8 cellular contexts compared by ENCODE assay signal in the genomic region with DNA sequence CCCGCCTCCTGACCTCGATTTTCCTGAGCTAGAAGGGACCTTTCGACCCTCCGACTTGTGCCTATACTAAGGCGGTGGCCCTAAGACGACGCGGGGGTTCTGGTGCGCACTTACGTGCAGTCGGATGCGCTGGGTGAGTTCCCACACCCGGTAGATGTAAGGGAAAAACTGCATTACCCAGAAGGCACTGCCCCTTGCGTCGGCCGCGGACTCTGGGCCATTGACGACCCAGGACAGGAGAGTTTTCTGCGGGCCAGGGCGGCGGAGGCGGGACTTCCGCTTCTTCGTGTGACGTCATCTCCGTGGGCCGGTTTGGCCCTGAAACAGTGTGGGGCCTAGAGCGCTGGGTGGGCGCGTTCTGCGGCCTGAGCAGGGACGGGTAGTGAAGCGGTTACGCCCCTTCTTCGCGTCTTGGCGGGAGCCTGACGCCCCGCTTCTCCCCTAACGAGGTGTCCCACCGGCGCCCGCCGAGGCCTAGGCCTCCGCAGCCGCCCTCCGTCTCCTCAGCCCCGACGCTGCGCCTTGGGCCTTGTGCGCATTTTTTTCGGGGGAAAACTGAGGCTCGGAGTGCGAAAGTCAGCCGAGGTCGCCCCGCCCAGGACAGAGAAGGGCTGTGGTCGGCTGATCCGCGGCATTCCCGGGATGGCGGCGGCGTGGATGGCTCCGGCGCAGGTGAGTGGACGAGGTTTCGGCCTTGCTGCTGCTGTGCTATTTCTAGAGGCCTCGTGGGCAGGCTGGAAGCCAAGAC. TPM values are rescaled to one million over a fixed set of nuclear protein-coding genes. Genes with fewer than 3 reads are reported as not detected.
DNase-seq lines count a peak whose midpoint lies in the region; ATAC-seq, FAIRE-seq and TF ChIP-seq lines count a peak whose summit lies in the region.

A gene (plus strand): TSS at position 321 of the 748 bp plus-strand sequence. CDS start 322 bp downstream, at position 643.

- TF ChIP-seq CTCF in Caco-2 (IDR thresholded peaks at IDR 0.05; ENCODE audit: insufficient read depth in 1 of 2, low read depth in 1 of 2, low read length in 1 of 2, severe bottlenecking in 1 of 2, unreplicated experiment in 1 of 2): no peak

- CTCF ChIA-PET in Caco-2 (lab: Charles Lee): no interaction called here

- TSS peak; percentile 43 for BruUV-seq in Caco-2 (replicated peaks; lab: Mats Ljungman, UMichigan)

- POLR2A ChIA-PET in Caco-2 (lab: Charles Lee): interaction anchor here (0.7 kb wide), 1 partner anchor 1139 kb away, joined by 4 read pairs; a partner anchor contains a TSS

- H3K4me1 ChIP-seq in Caco-2: no peaks in the 10 kb centered on the region; the same call in none of the 2 replicates

- FAIRE-seq in HTR-8/SVneo (lab: Jason Lieb, UNC): peak; percentile 81

- DNase-seq in Caco-2 (peak; percentile 97 to 98), HTR-8/SVneo (ENCODE audit: insufficient read length, low spot score) (peak; percentile 95), NOMO-1 treated with DMSO at 0.1 percent for 48 hours (lab: John Stamatoyannopoulos, UW; ENCODE audit: unreplicated experiment) (peak; percentile 94), mesenteric fat pad (ENCODE audit: low spot score) (peak; percentile 99)
- DNase-seq in activated CD8-positive, alpha-beta memory T cell treated with anti-CD3 and anti-CD28 coated beads for 48 hours (ENCODE audit: low read depth in 2 of 3, low spot score in 2 of 3): peak; percentile 90 to 96 (median 92)
- DNase-seq in stimulated activated CD8-positive, alpha-beta memory T cell treated with anti-CD3 and anti-CD28 coated beads, Interleukin-15, amount 100 ng/mL, for 24 hours (ENCODE audit: low read depth): peak; percentile 97

- no peaks in the 10 kb centered on the region for H3K27me3 ChIP-seq in Caco-2 (replicated peaks; ENCODE audit: control insufficient read depth, insufficient read depth, low read length)

- peak within 1 kb of the TSS; percentile 74 for H3K4me3 ChIP-seq in Caco-2 (ENCODE audit: low read depth, low read length)

- in situ Hi-C loops in endometrial microvascular endothelial cells (cut with HindIII; ENCODE audit: inconsistent ontology term, low pct_unique_long_range_greater_than_20kb, low sequenced_read_pairs): no loop called here

- no peaks in the 10 kb centered on the region for H3K9me3 ChIP-seq in Caco-2

- intact Hi-C loops in Caco-2 (cut with micrococcal nuclease; ENCODE audit: unreplicated experiment): loop anchor here (1.0 to 5.0 kb wide), 5 partner anchors 13 to 157 kb away; a partner anchor contains a TSS

- H3K27ac Mint-ChIP-seq in Caco-2 (ENCODE audit: unreplicated experiment): no peak within 1 kb of the TSS

- peaks cover 41% of the 10 kb centered on the region for H3K36me3 Mint-ChIP-seq in Caco-2 (ENCODE audit: insufficient read depth, unreplicated experiment)

- peak; percentile 72 for ATAC-seq in GM21381 (IDR thresholded peaks at IDR 0.05; ENCODE audit: unreplicated experiment)

- H3K4me1 Mint-ChIP-seq in Caco-2 (ENCODE audit: low read depth, unreplicated experiment): peaks cover 11% of the 10 kb centered on the region

- H3K27me3 Mint-ChIP-seq in Caco-2 (ENCODE audit: insufficient read depth, unreplicated experiment): no peaks in the 10 kb centered on the region

- H3K9me3 Mint-ChIP-seq in Caco-2 (ENCODE audit: unreplicated experiment): no peaks in the 10 kb centered on the region

- peaks cover 7% of the 10 kb centered on the region for H3K36me3 ChIP-seq in Caco-2 (ENCODE audit: control insufficient read depth, insufficient read depth, low read length)

- no peak within 1 kb of the TSS for H3K4me3 Mint-ChIP-seq in Caco-2 (ENCODE audit: unreplicated experiment)

RNA-seq across cellular contexts. Expression of the gene that starts here (rescaled TPM):
- 54.1 and 60.9 TPM in 2 replicates for total RNA-seq in Caco-2 (2022)
- total RNA-seq in endometrial microvascular endothelial cells (ENCODE audit: inconsistent ontology term): 13.5 TPM
- 50.3 TPM for total RNA-seq in mesenteric fat pad

Comparison
In these comparisons a context has a peak if more than half of its experiments do, and no peak if none do; other contexts are left out.
1. Peak in every context shown above with its lines: DNase-seq, ATAC-seq and H3K4me3 ChIP-seq.